ENCODE assay signal across 9 cellular contexts in the genomic region with DNA sequence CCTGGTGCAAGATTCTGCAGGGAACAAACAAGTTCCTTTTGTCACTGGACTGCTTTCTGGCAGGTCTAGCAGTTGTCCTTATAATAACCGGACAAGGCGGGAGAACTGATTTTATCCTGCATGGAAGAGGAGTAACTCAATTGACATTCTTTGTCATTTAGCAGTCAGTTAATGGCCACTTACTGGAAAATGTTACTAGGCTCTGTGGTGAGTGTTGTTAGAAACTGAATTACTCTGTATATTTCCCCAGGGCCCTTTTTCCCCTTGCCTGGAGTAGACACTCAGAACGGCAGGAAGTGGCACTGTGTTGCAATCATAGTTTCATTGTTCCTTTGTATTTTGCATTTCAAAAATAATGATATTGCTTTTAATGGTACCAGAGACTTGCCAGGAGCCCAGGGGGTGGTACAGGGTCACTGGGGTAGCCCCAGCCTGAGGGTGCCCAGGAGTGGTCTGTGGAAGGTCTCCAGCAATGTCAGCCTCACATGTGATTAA. TPM values are rescaled to one million over a fixed set of nuclear protein-coding genes. Genes with fewer than 3 reads are reported as not detected.
DNase-seq lines count a peak whose midpoint lies in the region; ATAC-seq lines count a peak whose summit lies in the region.
"Had no signal": no experiment of that assay in that cellular context is flagged by ENCODE, and none has a peak within 500 bp of the region (broad histone marks: within the 10 kb centered on the region; RNA-seq: fewer than 3 reads in every experiment).

No MANE protein-coding gene starts in this region.

- H3K27ac ChIP-seq in trophoblast cell (ENCODE audit: low read depth, low read length): peak overlapping the region; percentile 74

- H2BK5ac ChIP-seq in trophoblast cell (ENCODE audit: low read depth, low read length, poor library complexity): no peak overlapping the region

- no peak overlapping the region for H3K18ac ChIP-seq in trophoblast cell (ENCODE audit: low read length)

- no peak overlapping the region for H4K8ac ChIP-seq in trophoblast cell (ENCODE audit: low read depth, low read length)

- H2BK120ac ChIP-seq in trophoblast cell (ENCODE audit: insufficient read depth, low read length, poor library complexity): no peak overlapping the region

- H4K12ac ChIP-seq in trophoblast cell (ENCODE audit: low read depth, low read length): no peak overlapping the region

- WGBS in trophoblast cell (ENCODE audit: extremely low coverage, insufficient coverage, insufficient read length): no CpG with 5 or more reads among the region's 3 CpGs

- no peak for ATAC-seq in HG03354 (IDR thresholded peaks at IDR 0.05; ENCODE audit: poor library complexity, severe bottlenecking, unreplicated experiment)
- ATAC-seq: stimulated activated effector memory CD8-positive, alpha-beta T cell treated with anti-CD3 and anti-CD28 coated beads, Interleukin-12 subunit alpha, Interleukin-12 subunit beta, amount 100 ng/mL, for 72 hours had no signal

- H3K4me1 ChIP-seq in trophoblast cell (ENCODE audit: control insufficient read depth in 1 of 2, insufficient read depth in 2 of 2, low read length in 2 of 2): peaks cover 16 to 18% of the 10 kb centered on the region in 2 experiments

- H2AFZ ChIP-seq in trophoblast cell (ENCODE audit: insufficient read depth, low read length, poor library complexity): no peak overlapping the region

- H3K27me3 ChIP-seq in trophoblast cell (ENCODE audit: insufficient read depth, low read length): no peaks in the 10 kb centered on the region

- H3K36me3 ChIP-seq in trophoblast cell (ENCODE audit: control insufficient read depth in 1 of 2, insufficient read depth in 2 of 2, low read length in 2 of 2): no peaks in the 10 kb centered on the region

- no peaks in the 10 kb centered on the region for H3K79me2 ChIP-seq in trophoblast cell (ENCODE audit: control insufficient read depth, insufficient read depth, low read length, poor library complexity)

- no peak overlapping the region for H3K4me2 ChIP-seq in trophoblast cell (ENCODE audit: low read length)

- no peak overlapping the region for H2BK12ac ChIP-seq in trophoblast cell (ENCODE audit: low read length)

- H2AK5ac ChIP-seq in trophoblast cell (ENCODE audit: low read length): no peak overlapping the region

- no peak overlapping the region for H3K4me3 ChIP-seq in trophoblast cell (ENCODE audit: low read depth, low read length)

- H3K79me1 ChIP-seq in trophoblast cell (ENCODE audit: low read length): peaks cover 17% of the 10 kb centered on the region

- H3K9ac ChIP-seq in trophoblast cell (ENCODE audit: low read length): no peak overlapping the region

- H3K4ac ChIP-seq in trophoblast cell (ENCODE audit: low read depth, low read length): no peak overlapping the region

- H4K91ac ChIP-seq in trophoblast cell (ENCODE audit: low read depth, low read length): peak overlapping the region; percentile 8

- DNase-seq in GM04504 (ENCODE audit: low read depth): peak; percentile 30
- DNase-seq in NCI-H2081 treated with DMSO at 0.1 percent for 48 hours (lab: John Stamatoyannopoulos, UW): peak; percentile 36
- DNase-seq in dermis blood vessel endothelial cell: peak; percentile 51
- peak in 1 of 2 donors; percentile 76 for DNase-seq in trophoblast cell
- DNase-seq in cerebellum (ENCODE audit: low spot score): no peak
- no peak for DNase-seq in NCI-H2171 (lab: John Stamatoyannopoulos, UW)
- DNase-seq in AG08396 (ENCODE audit: low spot score): no peak

- no peaks in the 10 kb centered on the region for H3K9me3 ChIP-seq in trophoblast cell (ENCODE audit: insufficient read depth, low read depth, low read length)

- H3K23ac ChIP-seq in trophoblast cell (ENCODE audit: low read length): no peak overlapping the region

- H3K14ac ChIP-seq in trophoblast cell (ENCODE audit: low read length): no peak overlapping the region

RNA-seq across cellular contexts. Expression of a gene that starts 41.1 kb away (rescaled TPM):
- 36.2 and 43.7 TPM in 2 replicates for total RNA-seq in dermis blood vessel endothelial cell
- polyA plus RNA-seq in trophoblast cell (2013): 10.3 and 11.8 TPM in 2 replicates
- 13.2 TPM for total RNA-seq in cerebellum

Comparison
In these comparisons a context has a peak if more than half of its experiments do, and no peak if none do; other contexts are left out.
1. DNase-seq: peak in GM04504 (single experiment), NCI-H2081 treated with DMSO at 0.1 percent for 48 hours (single experiment) and dermis blood vessel endothelial cell (single experiment); none in cerebellum (single experiment), NCI-H2171 (single experiment) and AG08396 (single experiment).